25 cellular contexts compared by ENCODE assay signal in the genomic region with DNA sequence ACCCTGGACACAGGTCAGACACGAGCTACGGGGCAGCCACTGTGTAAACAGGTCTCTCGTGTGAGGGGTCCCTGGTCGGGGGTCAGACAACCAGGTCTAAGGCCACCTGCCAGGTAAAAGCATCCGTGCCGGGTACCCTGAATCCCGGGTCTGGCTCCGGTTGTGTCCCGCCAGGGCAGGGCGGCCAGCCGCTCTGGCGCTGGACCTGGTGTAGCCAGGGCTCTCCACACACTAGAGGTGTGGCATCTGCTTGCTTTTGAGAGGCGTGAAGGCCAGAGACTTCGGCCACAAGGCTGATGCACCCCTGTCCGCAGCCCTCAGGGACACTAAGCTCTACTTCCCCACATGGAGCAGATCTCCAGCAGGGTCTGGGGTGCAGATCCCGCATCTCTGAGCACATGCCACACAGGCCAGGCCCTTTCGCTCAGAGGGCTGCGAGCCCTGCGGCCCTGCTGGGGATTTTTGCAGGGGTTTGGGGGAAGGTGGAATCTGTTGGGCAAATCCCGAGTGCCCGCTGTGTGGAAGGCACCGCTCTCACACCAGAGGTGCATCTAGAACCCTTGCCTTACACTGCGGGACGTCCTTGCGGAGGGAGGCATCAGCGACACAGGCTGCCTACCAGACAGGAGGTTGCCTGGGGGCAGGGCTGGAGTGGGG.
"Had no signal": no experiment of that assay in that cellular context is flagged by ENCODE, and none has a peak within 500 bp of the region (broad histone marks: within the 10 kb centered on the region; RNA-seq: fewer than 3 reads in every experiment).

No MANE protein-coding gene starts in this region.

- H3K9me3 ChIP-seq: left lung, neutrophil, psoas muscle, suprapubic skin, thoracic aorta, tibial artery, uterus had no signal

- H2AFZ ChIP-seq: parathyroid adenoma had no signal

- H3K27ac ChIP-seq: left lung, neutrophil, parathyroid adenoma, psoas muscle, skin epidermis, suprapubic skin, thoracic aorta, tibial artery, uterus had no signal

- H3K36me3 ChIP-seq: uterus had no signal

- DNase-seq: head of caudate nucleus; hypothalamus; immature natural killer cell; kidney; left colon; left lung; mesendoderm; naive B cell; occipital lobe; psoas muscle; stimulated activated CD4-positive, alpha-beta T cell treated with anti-CD3 and anti-CD28 coated beads, Interleukin-12 subunit alpha, Interleukin-12 subunit beta, amount 100 ng/mL, for 4 hours; stimulated activated CD4-positive, alpha-beta T cell treated with anti-CD3 and anti-CD28 coated beads, Interleukin-15, amount 100 ng/mL, for 24 hours; stimulated activated CD4-positive, alpha-beta T cell treated with anti-CD3 and anti-CD28 coated beads, Interleukin-2, amount 100 ng/mL, for 24 hours; stimulated activated CD4-positive, alpha-beta T cell treated with anti-CD3 and anti-CD28 coated beads, Interleukin-4, amount 100 ng/mL, for 1 hour; stimulated activated naive CD4-positive, alpha-beta T cell; tibial artery; uterus had no signal

- ATAC-seq: left colon, left lung, psoas muscle, sciatic nerve had no signal

- H3K4me1 ChIP-seq: parathyroid adenoma, psoas muscle, suprapubic skin, tibial artery, uterus had no signal

- FAIRE-seq: islet of Langerhans, kidney had no signal

- H3K4me3 ChIP-seq: left lung, lung, psoas muscle, skin epidermis, suprapubic skin, thoracic aorta, tibial artery, uterus had no signal

- H3K9ac ChIP-seq: parathyroid adenoma had no signal

- H3K27me3 ChIP-seq: left lung, neutrophil, suprapubic skin, tibial artery, uterus had no signal
